ENCODE assay signal across 13 cellular contexts in genomic region chr6:52351879-52352238, GRCh38. TPM values are rescaled to one million over a fixed set of nuclear protein-coding genes. Genes with fewer than 3 reads are reported as not detected.
A peak's percentile ranks its signal among the peaks of the same experiment; 100 is the strongest.
DNase-seq lines count a peak whose midpoint lies in the region; ATAC-seq, FAIRE-seq and TF ChIP-seq lines count a peak whose summit lies in the region.
"Had no signal": no experiment of that assay in that cellular context is flagged by ENCODE, and none has a peak within 500 bp of the region (broad histone marks: within the 10 kb centered on the region; RNA-seq: fewer than 3 reads in every experiment).

No MANE protein-coding gene starts in this region.

- H3K27ac ChIP-seq in breast epithelium (peak overlapping the region in 1 of 2 donors; percentile 34), astrocyte (ENCODE audit: low read depth, low read length) (peak overlapping the region; percentile 73), upper lobe of right lung (peak overlapping the region; percentile 37), heart left ventricle (peak overlapping the region in 2 of 12 donors; percentile 19 to 39)
- H3K27ac ChIP-seq: thyroid gland had no signal

- BruUV-seq in MCF 10A (replicated peaks; lab: Mats Ljungman, UMichigan), result no TSS peak

- H3K9me3 Mint-ChIP-seq in MCF 10A (ENCODE audit: unreplicated experiment) (no peaks in the 10 kb centered on the region), astrocyte (ENCODE audit: unreplicated experiment) (no peaks in the 10 kb centered on the region)
- H3K9me3 Mint-ChIP-seq: naive thymus-derived CD8-positive, alpha-beta T cell had no signal

- TF ChIP-seq POLR2A in breast epithelium (IDR thresholded peaks at IDR 0.05), result no peak
- no peak for TF ChIP-seq POLR2A in heart left ventricle (IDR thresholded peaks at IDR 0.05)

- H3K79me2 ChIP-seq in astrocyte (ENCODE audit: insufficient read depth, low read length), result no peaks in the 10 kb centered on the region

- H3K27me3 Mint-ChIP-seq in MCF 10A (ENCODE audit: insufficient read depth, unreplicated experiment) (no peaks in the 10 kb centered on the region), astrocyte (ENCODE audit: low read depth, unreplicated experiment) (peaks cover 6% of the 10 kb centered on the region)
- H3K27me3 Mint-ChIP-seq: naive thymus-derived CD8-positive, alpha-beta T cell had no signal

- TF ChIP-seq CTCF in MCF 10A (IDR thresholded peaks at IDR 0.05; ENCODE audit: unreplicated experiment), result no peak
- no peak for TF ChIP-seq CTCF in breast epithelium (IDR thresholded peaks at IDR 0.05)
- no peak for TF ChIP-seq CTCF in astrocyte (IDR thresholded peaks at IDR 0.05; ENCODE audit: insufficient read depth, low read depth, low read length)
- TF ChIP-seq CTCF in upper lobe of right lung (IDR thresholded peaks at IDR 0.05), result no peak
- TF ChIP-seq CTCF in heart left ventricle (IDR thresholded peaks at IDR 0.05), result no peak

- peaks cover 16% of the 10 kb centered on the region for H3K4me1 Mint-ChIP-seq in MCF 10A (ENCODE audit: insufficient read depth, unreplicated experiment)
- peaks cover 8% of the 10 kb centered on the region for H3K4me1 Mint-ChIP-seq in astrocyte (ENCODE audit: low read depth, unreplicated experiment)

- peak overlapping the region; percentile 60 for H3K9ac ChIP-seq in astrocyte (ENCODE audit: low read length)
- peak overlapping the region; percentile 51 for H3K9ac ChIP-seq in mucosa of stomach (ENCODE audit: low read length)

- POLR2A ChIA-PET in MCF 10A (lab: Yijun Ruan, JAX), result interaction anchor here (0.6 to 3.8 kb wide), 7 partner anchors 10 to 70 kb away, joined by 3 to 21 read pairs (median 5); partner anchors contain the start of genes MCM3 and PAQR8

- no peaks in the 10 kb centered on the region for H4K20me1 ChIP-seq in astrocyte (ENCODE audit: insufficient read depth, low read length)

- peak overlapping the region; percentile 82 for H3K4me2 ChIP-seq in astrocyte (ENCODE audit: low read length)

- DNase-seq in MCF 10A (ENCODE audit: unreplicated experiment) (no peak), breast epithelium (ENCODE audit: low spot score in 2 of 2) (no peak), astrocyte (ENCODE audit: low read depth) (no peak), upper lobe of right lung (no peak), heart left ventricle (no peak), foreskin melanocyte (no peak)
- DNase-seq: activated CD4-positive, CD25-positive, alpha-beta regulatory T cell; activated T-cell treated with anti-CD3 and anti-CD28 coated beads for 4 hours; naive thymus-derived CD8-positive, alpha-beta T cell; thyroid gland had no signal

- peak overlapping the region; percentile 58 for H3K4me3 Mint-ChIP-seq in MCF 10A (ENCODE audit: unreplicated experiment)
- no peak overlapping the region for H3K4me3 Mint-ChIP-seq in astrocyte (ENCODE audit: unreplicated experiment)

- no peak for ATAC-seq in upper lobe of right lung
- ATAC-seq in HG03039 (IDR thresholded peaks at IDR 0.05; ENCODE audit: unreplicated experiment), result no peak
- no peak for ATAC-seq in heart left ventricle

- H3K27me3 ChIP-seq in breast epithelium (no peaks in the 10 kb centered on the region), astrocyte (ENCODE audit: insufficient read depth, low read length) (no peaks in the 10 kb centered on the region), mucosa of stomach (ENCODE audit: control insufficient read depth, insufficient read depth, low read length) (no peaks in the 10 kb centered on the region), upper lobe of right lung (no peaks in the 10 kb centered on the region), heart left ventricle (no peaks in the 10 kb centered on the region)
- H3K27me3 ChIP-seq: thyroid gland had no signal

- WGBS in heart left ventricle, 4 donors, result 91 to 100% (median 96%) methylated on average over 1 of the region's 1 CpG

- CTCF ChIA-PET in MCF 10A (lab: Yijun Ruan, JAX), result interaction anchor here (0.7 to 1.7 kb wide), 6 partner anchors 12 to 331 kb away, joined by 3 to 6 read pairs (median 3); partner anchors contain the start of gene MCM3

- H3K4me1 ChIP-seq in breast epithelium (no peaks in the 10 kb centered on the region), astrocyte (ENCODE audit: insufficient read depth, low read length) (peaks cover 14% of the 10 kb centered on the region), mucosa of stomach (ENCODE audit: control insufficient read depth, insufficient read depth, low read length) (peaks cover 42% of the 10 kb centered on the region), upper lobe of right lung (peaks cover 12% of the 10 kb centered on the region), heart left ventricle (peaks cover 0 to 19% (median 0%) of the 10 kb centered on the region in 12 donors)
- H3K4me1 ChIP-seq: thyroid gland had no signal

- no peaks in the 10 kb centered on the region for H3K36me3 ChIP-seq in breast epithelium
- no peaks in the 10 kb centered on the region for H3K36me3 ChIP-seq in astrocyte (ENCODE audit: insufficient read depth, low read length)
- no peaks in the 10 kb centered on the region for H3K36me3 ChIP-seq in mucosa of stomach (ENCODE audit: control insufficient read depth, insufficient read depth, low read length)
- no peaks in the 10 kb centered on the region for H3K36me3 ChIP-seq in upper lobe of right lung
- no peaks in the 10 kb centered on the region for H3K36me3 ChIP-seq in heart left ventricle
- H3K36me3 ChIP-seq: thyroid gland had no signal

- no peak for FAIRE-seq in astrocyte (lab: Jason Lieb, UNC)
- FAIRE-seq: frontal cortex had no signal

- no peaks in the 10 kb centered on the region for H3K9me3 ChIP-seq in breast epithelium
- no peaks in the 10 kb centered on the region for H3K9me3 ChIP-seq in astrocyte (ENCODE audit: insufficient read depth, low read depth, low read length)
- H3K9me3 ChIP-seq in mucosa of stomach (ENCODE audit: control insufficient read depth, low read length), result no peaks in the 10 kb centered on the region
- no peaks in the 10 kb centered on the region for H3K9me3 ChIP-seq in upper lobe of right lung
- no peaks in the 10 kb centered on the region for H3K9me3 ChIP-seq in heart left ventricle
- H3K9me3 ChIP-seq: thyroid gland had no signal

- H3K36me3 Mint-ChIP-seq in MCF 10A (ENCODE audit: insufficient read depth, unreplicated experiment), result no peaks in the 10 kb centered on the region
- H3K36me3 Mint-ChIP-seq in astrocyte (ENCODE audit: low read depth, unreplicated experiment), result no peaks in the 10 kb centered on the region
- H3K36me3 Mint-ChIP-seq: naive thymus-derived CD8-positive, alpha-beta T cell had no signal

- intact Hi-C loops in MCF 10A (cut with micrococcal nuclease) (loop anchor here (2.0 kb wide), 1 partner anchor 67 kb away; the partner anchor contains the start of gene MCM3), breast epithelium (cut with DNase I; ENCODE audit: low total_unique reads) (no loop called here), upper lobe of right lung (cut with DNase I) (no loop called here), heart left ventricle (cut with DNase I) (no loop called here)

- H3K4me3 ChIP-seq in breast epithelium (no peak overlapping the region), astrocyte (ENCODE audit: insufficient read depth, low read depth, low read length) (no peak overlapping the region), mucosa of stomach (ENCODE audit: low read length) (no peak overlapping the region), upper lobe of right lung (no peak overlapping the region), heart left ventricle (no peak overlapping the region)
- H3K4me3 ChIP-seq: thyroid gland had no signal

- H3K27ac Mint-ChIP-seq in MCF 10A (ENCODE audit: low read depth, unreplicated experiment) (peak overlapping the region; percentile 97), astrocyte (ENCODE audit: unreplicated experiment) (peak overlapping the region; percentile 87)

- peak overlapping the region; percentile 46 for H2AFZ ChIP-seq in astrocyte (ENCODE audit: low read depth, low read length)

RNA-seq across cellular contexts. Expression of gene PAQR8, which starts 10.1 kb away (rescaled TPM):
- total RNA-seq in MCF 10A (2022) (1.8 and 1.9 TPM in 2 replicates), breast epithelium (1 to 10 TPM; 4.0 to 4.6 (median 4.3) TPM), astrocyte (1.2 and 1.5 TPM in 2 replicates), upper lobe of right lung (5.8 TPM), heart left ventricle (1 to 10 TPM; 1.8 to 7.5 (median 3.6) TPM)
- polyA plus RNA-seq in heart left ventricle, result 1 to 10 TPM; 1.3 to 3.7 TPM
